ENCODE assay signal across 9 cellular contexts in genomic region chr1:42177551-42177981, GRCh38. TPM values are rescaled to one million over a fixed set of nuclear protein-coding genes. Genes with fewer than 3 reads are reported as not detected.
DNase-seq lines count a peak whose midpoint lies in the region; ATAC-seq and TF ChIP-seq lines count a peak whose summit lies in the region.
"Had no signal": no experiment of that assay in that cellular context is flagged by ENCODE, and none has a peak within 500 bp of the region (broad histone marks: within the 10 kb centered on the region; RNA-seq: fewer than 3 reads in every experiment).

No MANE protein-coding gene starts in this region.

- intact Hi-C loops in transverse colon (cut with DNase I; ENCODE audit: low total_unique reads) = no loop called here

- no peak for TF ChIP-seq EP300 in transverse colon (IDR thresholded peaks at IDR 0.05; ENCODE audit: low read depth)

- in situ Hi-C loops in transverse colon (cut with MboI; ENCODE audit: low pct_ligation_motif_present in 1 of 4, low pct_unique_long_range_greater_than_20kb in 1 of 4, low sequenced_read_pairs in 3 of 4) = no loop called here

- H3K9me3 ChIP-seq in BLaER1 treated with 17β-estradiol and CSF1 and Interleukin-3, amounts not matched to agents 10 nM and 100 nM (replicated peaks in 1 of 11) = no peaks in the 10 kb centered on the region
- H3K9me3 ChIP-seq in mesodermal cell (ENCODE audit: control insufficient read depth, low read length) = no peaks in the 10 kb centered on the region
- H3K9me3 ChIP-seq in transverse colon = no peaks in the 10 kb centered on the region

- TF ChIP-seq CTCF in cardiac fibroblast (IDR thresholded peaks at IDR 0.05; ENCODE audit: low read depth, low read length) (no peak), transverse colon (IDR thresholded peaks at IDR 0.05) (no peak)

- H3K27me3 ChIP-seq in BLaER1 treated with 17β-estradiol and CSF1 and Interleukin-3, amounts not matched to agents 10 nM and 100 nM = no peaks in the 10 kb centered on the region
- no peaks in the 10 kb centered on the region for H3K27me3 ChIP-seq in transverse colon

- H3K36me3 ChIP-seq in BLaER1 treated with 17β-estradiol and CSF1 and Interleukin-3, amounts not matched to agents 10 nM and 100 nM = peaks cover 22 to 60% (median 37%) of the 10 kb centered on the region in 11 experiments; a peak in 21 of 22 replicates
- H3K36me3 ChIP-seq in mesodermal cell (ENCODE audit: control insufficient read depth, insufficient read depth, low read length) = peaks cover 48% of the 10 kb centered on the region
- H3K36me3 ChIP-seq in transverse colon = no peaks in the 10 kb centered on the region

- no peak for ATAC-seq in GM21360 (IDR thresholded peaks at IDR 0.05; ENCODE audit: unreplicated experiment)

- peaks cover 12 to 52% (median 40%) of the 10 kb centered on the region in 10 experiments for H3K4me1 ChIP-seq in BLaER1 treated with 17β-estradiol and CSF1 and Interleukin-3, amounts not matched to agents 10 nM and 100 nM
- H3K4me1 ChIP-seq in mesodermal cell (ENCODE audit: control insufficient read depth, insufficient read depth, low read length, poor library complexity, severe bottlenecking) (peaks cover 29% of the 10 kb centered on the region), transverse colon (peaks cover 4 to 18% (median 11%) of the 10 kb centered on the region in 4 donors)

- DNase-seq in NCI-H1092 treated with DMSO at 0.1 percent for 48 hours (lab: John Stamatoyannopoulos, UW) (peak; percentile 92), cardiac fibroblast (ENCODE audit: low read depth in 2 of 2) (peak; percentile 72 to 91), transverse colon (no peak), NCI-H2171 treated with DMSO at 0.1 percent for 48 hours (lab: John Stamatoyannopoulos, UW) (no peak)
- no peak for DNase-seq in activated CD4-positive, CD25-positive, alpha-beta regulatory T cell (lab: John Stamatoyannopoulos, UW)

- no peak for TF ChIP-seq POLR2A in transverse colon (IDR thresholded peaks at IDR 0.05)

- 75 to 88% methylated on average over 2 of the region's 6 CpGs for WGBS in mesodermal cell (ENCODE audit: insufficient coverage in 2 of 2), 2 experiments
- WGBS in transverse colon (ENCODE audit: low coverage in 1 of 2), 2 donors = 58% methylated on average over 6 of the region's 6 CpGs; no CpG with 5 or more reads in 1 of the 2 donors

- H3K27ac ChIP-seq in BLaER1 treated with 17β-estradiol and CSF1 and Interleukin-3, amounts not matched to agents 10 nM and 100 nM = no peak overlapping the region
- peak overlapping the region; percentile 78 for H3K27ac ChIP-seq in mesodermal cell (ENCODE audit: low read depth, low read length, severe bottlenecking)
- H3K27ac ChIP-seq in transverse colon = no peak overlapping the region

- peaks cover 0 to 48% (median 26%) of the 10 kb centered on the region in 11 experiments; a peak in 14 of 22 replicates for H4K20me1 ChIP-seq in BLaER1 treated with 17β-estradiol and CSF1 and Interleukin-3, amounts not matched to agents 10 nM and 100 nM

- H3K9ac ChIP-seq in BLaER1 treated with 17β-estradiol and CSF1 and Interleukin-3, amounts not matched to agents 10 nM and 100 nM = no peak overlapping the region

- H3K4me3 ChIP-seq in BLaER1 treated with 17β-estradiol and CSF1 and Interleukin-3, amounts not matched to agents 10 nM and 100 nM = no peak overlapping the region
- H3K4me3 ChIP-seq in cardiac fibroblast (replicated peaks in 1 of 2; ENCODE audit: low read depth in 2 of 2, low read length in 2 of 2) (no peak overlapping the region), mesodermal cell (ENCODE audit: extremely low read depth, insufficient read depth, low read length, poor library complexity, severe bottlenecking) (no peak overlapping the region), transverse colon (no peak overlapping the region)

- peak overlapping the region in 6 of 11 experiments; percentile 41 to 83 (median 75); a peak in 8 of 22 replicates for H3K4me2 ChIP-seq in BLaER1 treated with 17β-estradiol and CSF1 and Interleukin-3, amounts not matched to agents 10 nM and 100 nM

RNA-seq across cellular contexts. Expression of gene GUCA2A, which starts 13.0 kb away (rescaled TPM):
- polyA plus RNA-seq in mesodermal cell (2013, experiment 1 of 2) = not detected
- polyA plus RNA-seq in mesodermal cell (2013, experiment 2 of 2) = not detected
- total RNA-seq in transverse colon = 1,000 to 10,000 TPM in 2 of 4 donors, 100 to 1,000 TPM in 1, 1 to 10 TPM in 1; 3.2 to 2,017 (median 1,376) TPM
- total RNA-seq: OCI-LY7 had no signal

RNA-seq across cellular contexts. Expression of gene GUCA2B, which starts 24.4 kb away (rescaled TPM):
- polyA plus RNA-seq in mesodermal cell (2013, experiment 1 of 2) = not detected
- not detected for polyA plus RNA-seq in mesodermal cell (2013, experiment 2 of 2)
- total RNA-seq in transverse colon = 100 to 1,000 TPM in 3 of 4 donors, not detected in 1; 116 to 259 (median 223) TPM
- total RNA-seq: OCI-LY7 had no signal

Comparison
In these comparisons a context has a peak if more than half of its experiments do, and no peak if none do; other contexts are left out.
1. DNase-seq: peak in NCI-H1092 treated with DMSO at 0.1 percent for 48 hours (single experiment) and cardiac fibroblast (2 of 2); none in transverse colon (single experiment), NCI-H2171 treated with DMSO at 0.1 percent for 48 hours (single experiment) and activated CD4-positive, CD25-positive, alpha-beta regulatory T cell (0 of 4).